1 cellular context compared by ENCODE assay signal in the genomic region with DNA sequence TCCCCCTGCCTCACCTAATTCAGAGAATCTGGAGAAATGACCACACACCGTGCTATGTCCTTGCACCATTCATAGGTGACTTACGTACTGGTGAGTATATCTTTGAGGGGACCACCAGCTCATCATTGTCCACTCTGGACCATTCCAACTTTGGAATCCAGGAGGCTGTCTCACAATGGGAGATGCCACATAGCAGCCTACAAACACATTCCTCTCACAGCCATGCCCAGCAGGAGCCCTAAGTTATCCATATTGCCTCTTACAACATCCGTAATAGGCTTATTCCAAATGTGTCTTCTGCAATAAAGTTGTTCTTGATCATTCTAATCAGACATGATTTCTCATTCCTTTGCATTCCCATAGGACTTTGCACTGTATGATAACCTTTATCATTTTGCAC.
TF ChIP-seq lines count a peak whose summit lies in the region.

No MANE protein-coding gene starts in this region.

TF ChIP-seq in HCT116, 20 proteins besides CTCF, POLR2A, EP300 and RAD21:
- TF ChIP-seq FOSL1 (IDR thresholded peaks at IDR 0.05; ENCODE audit: low read depth), result no peak
- no peak for TF ChIP-seq SRF (IDR thresholded peaks at IDR 0.05; ENCODE audit: low read depth)
- TF ChIP-seq SIN3A (IDR thresholded peaks at IDR 0.05; ENCODE audit: low read depth), result no peak
- TF ChIP-seq, protein P1, sequence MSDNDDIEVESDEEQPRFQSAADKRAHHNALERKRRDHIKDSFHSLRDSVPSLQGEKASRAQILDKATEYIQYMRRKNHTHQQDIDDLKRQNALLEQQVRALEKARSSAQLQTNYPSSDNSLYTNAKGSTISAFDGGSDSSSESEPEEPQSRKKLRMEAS (IDR thresholded peaks at IDR 0.05), result no peak
- TF ChIP-seq CBX3 (IDR thresholded peaks at IDR 0.05; ENCODE audit: low read depth), result no peak
- no peak for TF ChIP-seq ZFX (IDR thresholded peaks at IDR 0.05)
- no peak for TF ChIP-seq POLR2AphosphoS5 (IDR thresholded peaks at IDR 0.05; ENCODE audit: low read depth, low read length)
- no peak for TF ChIP-seq EZH2 (IDR thresholded peaks at IDR 0.05)
- TF ChIP-seq EGR1 (IDR thresholded peaks at IDR 0.05; ENCODE audit: low read depth), result no peak
